2 cellular contexts compared by ENCODE assay signal in the genomic region with DNA sequence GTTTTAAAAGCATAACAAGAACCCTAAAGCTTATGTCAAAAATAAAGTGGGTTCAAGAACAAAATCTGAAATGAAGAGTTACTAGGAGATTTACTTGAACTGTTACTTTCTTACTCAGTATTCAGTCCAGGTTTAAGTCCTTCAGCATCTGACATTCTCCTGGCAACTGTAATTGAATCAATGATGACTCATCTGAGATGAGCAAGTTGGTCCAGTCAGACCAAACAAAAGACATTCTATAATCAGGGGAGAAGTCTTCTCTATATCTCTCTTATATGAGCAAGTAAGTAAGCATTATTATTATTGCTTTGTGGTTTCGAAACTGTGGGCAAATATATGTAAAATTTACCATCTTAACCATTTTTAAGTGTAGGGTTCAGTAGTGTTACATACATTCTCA.
TF ChIP-seq lines count a peak whose summit lies in the region.

No MANE protein-coding gene starts in this region.

TF ChIP-seq in SK-N-SH treated with all-trans-retinoic acid at 6 μM for 48 hours, 23 proteins besides CTCF, POLR2A, EP300 and RAD21 (continued from another document):
- 0 out of 2 replicates have a peak, but pooled peaks have one; percentile 39 for TF ChIP-seq PATZ1 (CRISPR knock-in tag; IDR thresholded peaks at IDR 0.05; ENCODE audit: borderline replicate concordance)
- TF ChIP-seq PPARA (CRISPR knock-in tag; IDR thresholded peaks at IDR 0.05; ENCODE audit: borderline replicate concordance) = no peak
- no peak for TF ChIP-seq CSDC2 (CRISPR knock-in tag; IDR thresholded peaks at IDR 0.05)
- no peak for TF ChIP-seq BACH2 (CRISPR knock-in tag; IDR thresholded peaks at IDR 0.05; ENCODE audit: borderline replicate concordance)
- no peak for TF ChIP-seq TCF4 (CRISPR knock-in tag; IDR thresholded peaks at IDR 0.05; ENCODE audit: borderline replicate concordance)
- TF ChIP-seq, protein P1, sequence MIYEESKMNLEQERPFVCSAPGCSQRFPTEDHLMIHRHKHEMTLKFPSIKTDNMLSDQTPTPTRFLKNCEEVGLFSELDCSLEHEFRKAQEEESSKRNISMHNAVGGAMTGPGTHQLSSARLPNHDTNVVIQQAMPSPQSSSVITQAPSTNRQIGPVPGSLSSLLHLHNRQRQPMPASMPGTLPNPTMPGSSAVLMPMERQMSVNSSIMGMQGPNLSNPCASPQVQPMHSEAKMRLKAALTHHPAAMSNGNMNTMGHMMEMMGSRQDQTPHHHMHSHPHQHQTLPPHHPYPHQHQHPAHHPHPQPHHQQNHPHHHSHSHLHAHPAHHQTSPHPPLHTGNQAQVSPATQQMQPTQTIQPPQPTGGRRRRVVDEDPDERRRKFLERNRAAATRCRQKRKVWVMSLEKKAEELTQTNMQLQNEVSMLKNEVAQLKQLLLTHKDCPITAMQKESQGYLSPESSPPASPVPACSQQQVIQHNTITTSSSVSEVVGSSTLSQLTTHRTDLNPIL (CRISPR knock-in tag; IDR thresholded peaks at IDR 0.05; ENCODE audit: low read depth) = no peak
- no peak for TF ChIP-seq ZFP30 (CRISPR knock-in tag; IDR thresholded peaks at IDR 0.05)
- TF ChIP-seq, protein P2, sequence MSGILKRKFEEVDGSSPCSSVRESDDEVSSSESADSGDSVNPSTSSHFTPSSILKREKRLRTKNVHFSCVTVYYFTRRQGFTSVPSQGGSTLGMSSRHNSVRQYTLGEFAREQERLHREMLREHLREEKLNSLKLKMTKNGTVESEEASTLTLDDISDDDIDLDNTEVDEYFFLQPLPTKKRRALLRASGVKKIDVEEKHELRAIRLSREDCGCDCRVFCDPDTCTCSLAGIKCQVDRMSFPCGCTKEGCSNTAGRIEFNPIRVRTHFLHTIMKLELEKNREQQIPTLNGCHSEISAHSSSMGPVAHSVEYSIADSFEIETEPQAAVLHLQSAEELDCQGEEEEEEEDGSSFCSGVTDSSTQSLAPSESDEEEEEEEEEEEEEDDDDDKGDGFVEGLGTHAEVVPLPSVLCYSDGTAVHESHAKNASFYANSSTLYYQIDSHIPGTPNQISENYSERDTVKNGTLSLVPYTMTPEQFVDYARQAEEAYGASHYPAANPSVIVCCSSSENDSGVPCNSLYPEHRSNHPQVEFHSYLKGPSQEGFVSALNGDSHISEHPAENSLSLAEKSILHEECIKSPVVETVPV (CRISPR knock-in tag; IDR thresholded peaks at IDR 0.05) = no peak
- TF ChIP-seq OSR1 (CRISPR knock-in tag; IDR thresholded peaks at IDR 0.05) = no peak
- TF ChIP-seq ZNF565 (CRISPR knock-in tag; conservative IDR thresholded peaks at IDR 0.05; ENCODE audit: low read depth) = no peak
- no peak for TF ChIP-seq ZFP3 (CRISPR knock-in tag; IDR thresholded peaks at IDR 0.05)
- TF ChIP-seq ZNF70 (CRISPR knock-in tag; IDR thresholded peaks at IDR 0.05) = no peak
- TF ChIP-seq SNAI2 (CRISPR knock-in tag; IDR thresholded peaks at IDR 0.05) = no peak
- TF ChIP-seq ZC3H10 (CRISPR knock-in tag; IDR thresholded peaks at IDR 0.05) = 0 out of 2 replicates have a peak, but pooled peaks have one; percentile 30
- TF ChIP-seq ARNTL (CRISPR knock-in tag; IDR thresholded peaks at IDR 0.05; ENCODE audit: borderline replicate concordance, low read depth) = no peak

TF ChIP-seq in WTC11, 78 proteins besides CTCF, POLR2A, EP300 and RAD21 (continued from another document):
- TF ChIP-seq CREM (CRISPR knock-in tag; IDR thresholded peaks at IDR 0.05) = no peak
- TF ChIP-seq ZNF263 (CRISPR knock-in tag; IDR thresholded peaks at IDR 0.05; ENCODE audit: low read depth) = no peak
- no peak for TF ChIP-seq ZNF232 (CRISPR knock-in tag; IDR thresholded peaks at IDR 0.05)
- TF ChIP-seq, protein P3, sequence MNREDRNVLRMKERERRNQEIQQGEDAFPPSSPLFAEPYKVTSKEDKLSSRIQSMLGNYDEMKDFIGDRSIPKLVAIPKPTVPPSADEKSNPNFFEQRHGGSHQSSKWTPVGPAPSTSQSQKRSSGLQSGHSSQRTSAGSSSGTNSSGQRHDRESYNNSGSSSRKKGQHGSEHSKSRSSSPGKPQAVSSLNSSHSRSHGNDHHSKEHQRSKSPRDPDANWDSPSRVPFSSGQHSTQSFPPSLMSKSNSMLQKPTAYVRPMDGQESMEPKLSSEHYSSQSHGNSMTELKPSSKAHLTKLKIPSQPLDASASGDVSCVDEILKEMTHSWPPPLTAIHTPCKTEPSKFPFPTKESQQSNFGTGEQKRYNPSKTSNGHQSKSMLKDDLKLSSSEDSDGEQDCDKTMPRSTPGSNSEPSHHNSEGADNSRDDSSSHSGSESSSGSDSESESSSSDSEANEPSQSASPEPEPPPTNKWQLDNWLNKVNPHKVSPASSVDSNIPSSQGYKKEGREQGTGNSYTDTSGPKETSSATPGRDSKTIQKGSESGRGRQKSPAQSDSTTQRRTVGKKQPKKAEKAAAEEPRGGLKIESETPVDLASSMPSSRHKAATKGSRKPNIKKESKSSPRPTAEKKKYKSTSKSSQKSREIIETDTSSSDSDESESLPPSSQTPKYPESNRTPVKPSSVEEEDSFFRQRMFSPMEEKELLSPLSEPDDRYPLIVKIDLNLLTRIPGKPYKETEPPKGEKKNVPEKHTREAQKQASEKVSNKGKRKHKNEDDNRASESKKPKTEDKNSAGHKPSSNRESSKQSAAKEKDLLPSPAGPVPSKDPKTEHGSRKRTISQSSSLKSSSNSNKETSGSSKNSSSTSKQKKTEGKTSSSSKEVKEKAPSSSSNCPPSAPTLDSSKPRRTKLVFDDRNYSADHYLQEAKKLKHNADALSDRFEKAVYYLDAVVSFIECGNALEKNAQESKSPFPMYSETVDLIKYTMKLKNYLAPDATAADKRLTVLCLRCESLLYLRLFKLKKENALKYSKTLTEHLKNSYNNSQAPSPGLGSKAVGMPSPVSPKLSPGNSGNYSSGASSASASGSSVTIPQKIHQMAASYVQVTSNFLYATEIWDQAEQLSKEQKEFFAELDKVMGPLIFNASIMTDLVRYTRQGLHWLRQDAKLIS (CRISPR knock-in tag; IDR thresholded peaks at IDR 0.05; ENCODE audit: borderline replicate concordance) = no peak
- no peak for TF ChIP-seq RELA (CRISPR knock-in tag; IDR thresholded peaks at IDR 0.05; ENCODE audit: borderline replicate concordance)
- TF ChIP-seq, protein P4, sequence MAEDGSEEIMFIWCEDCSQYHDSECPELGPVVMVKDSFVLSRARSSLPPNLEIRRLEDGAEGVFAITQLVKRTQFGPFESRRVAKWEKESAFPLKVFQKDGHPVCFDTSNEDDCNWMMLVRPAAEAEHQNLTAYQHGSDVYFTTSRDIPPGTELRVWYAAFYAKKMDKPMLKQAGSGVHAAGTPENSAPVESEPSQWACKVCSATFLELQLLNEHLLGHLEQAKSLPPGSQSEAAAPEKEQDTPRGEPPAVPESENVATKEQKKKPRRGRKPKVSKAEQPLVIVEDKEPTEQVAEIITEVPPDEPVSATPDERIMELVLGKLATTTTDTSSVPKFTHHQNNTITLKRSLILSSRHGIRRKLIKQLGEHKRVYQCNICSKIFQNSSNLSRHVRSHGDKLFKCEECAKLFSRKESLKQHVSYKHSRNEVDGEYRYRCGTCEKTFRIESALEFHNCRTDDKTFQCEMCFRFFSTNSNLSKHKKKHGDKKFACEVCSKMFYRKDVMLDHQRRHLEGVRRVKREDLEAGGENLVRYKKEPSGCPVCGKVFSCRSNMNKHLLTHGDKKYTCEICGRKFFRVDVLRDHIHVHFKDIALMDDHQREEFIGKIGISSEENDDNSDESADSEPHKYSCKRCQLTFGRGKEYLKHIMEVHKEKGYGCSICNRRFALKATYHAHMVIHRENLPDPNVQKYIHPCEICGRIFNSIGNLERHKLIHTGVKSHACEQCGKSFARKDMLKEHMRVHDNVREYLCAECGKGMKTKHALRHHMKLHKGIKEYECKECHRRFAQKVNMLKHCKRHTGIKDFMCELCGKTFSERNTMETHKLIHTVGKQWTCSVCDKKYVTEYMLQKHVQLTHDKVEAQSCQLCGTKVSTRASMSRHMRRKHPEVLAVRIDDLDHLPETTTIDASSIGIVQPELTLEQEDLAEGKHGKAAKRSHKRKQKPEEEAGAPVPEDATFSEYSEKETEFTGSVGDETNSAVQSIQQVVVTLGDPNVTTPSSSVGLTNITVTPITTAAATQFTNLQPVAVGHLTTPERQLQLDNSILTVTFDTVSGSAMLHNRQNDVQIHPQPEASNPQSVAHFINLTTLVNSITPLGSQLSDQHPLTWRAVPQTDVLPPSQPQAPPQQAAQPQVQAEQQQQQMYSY (CRISPR knock-in tag; IDR thresholded peaks at IDR 0.05) = no peak
- no peak for TF ChIP-seq NFATC4 (CRISPR knock-in tag; IDR thresholded peaks at IDR 0.05)
- no peak for TF ChIP-seq SMAD3 (CRISPR knock-in tag; IDR thresholded peaks at IDR 0.05; ENCODE audit: borderline replicate concordance)
- no peak for TF ChIP-seq NFE2L1 (CRISPR knock-in tag; IDR thresholded peaks at IDR 0.05)
TF ChIP-seq in WTC11: peak in this region for 0.
